ENCODE assay signal across 1 cellular context in genomic region chr5:31825775-31826068, GRCh38.
TF ChIP-seq lines count a peak whose summit lies in the region.

No MANE protein-coding gene starts in this region.

TF ChIP-seq in HCT116, 20 proteins besides CTCF, POLR2A, EP300 and RAD21:
- TF ChIP-seq ZBTB33 (IDR thresholded peaks at IDR 0.05; ENCODE audit: extremely low read depth, insufficient replicate concordance, low read length) (no peak), JUND (IDR thresholded peaks at IDR 0.05) (no peak), EZH2phosphoT487 (IDR thresholded peaks at IDR 0.05; ENCODE audit: borderline replicate concordance) (no peak), CEBPB (IDR thresholded peaks at IDR 0.05; ENCODE audit: low read depth) (no peak), POLR2AphosphoS5 (IDR thresholded peaks at IDR 0.05; ENCODE audit: low read depth, low read length) (no peak), EZH2 (IDR thresholded peaks at IDR 0.05) (no peak)
